Comparison of ENCODE assay signal across 8 cellular contexts in the genomic region with DNA sequence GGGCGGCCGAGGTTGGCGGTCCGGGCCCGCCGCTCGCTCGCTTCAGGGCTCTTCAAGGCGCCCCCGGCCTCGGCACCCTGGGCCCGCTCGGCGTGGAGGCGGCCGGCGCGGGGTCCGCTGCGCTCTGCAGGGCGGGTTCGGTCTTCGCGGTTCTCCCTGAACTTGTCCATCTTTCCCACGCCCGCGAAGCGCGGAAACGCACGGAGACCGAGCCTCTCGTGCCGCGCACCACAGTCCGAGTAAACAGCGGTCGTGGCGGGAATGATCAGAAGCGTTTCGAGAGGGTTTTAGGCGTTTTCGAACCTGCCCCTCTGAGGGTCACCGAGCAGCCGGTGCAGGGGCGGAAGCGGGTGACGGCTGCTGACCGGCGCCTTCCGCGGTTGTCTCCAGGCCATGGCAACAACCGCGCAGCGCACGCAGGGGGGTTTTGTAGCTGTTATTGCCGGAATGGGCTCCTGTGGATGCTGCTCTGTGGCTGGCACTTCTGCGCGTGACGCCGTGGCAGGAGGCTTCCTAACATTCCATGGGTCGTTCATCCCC. TPM values are rescaled to one million over a fixed set of nuclear protein-coding genes. Genes with fewer than 3 reads are reported as not detected.
DNase-seq lines count a peak whose midpoint lies in the region; ATAC-seq and TF ChIP-seq lines count a peak whose summit lies in the region.

No MANE protein-coding gene starts in this region.

- in situ Hi-C loops in Caki2 (cut with HindIII; ENCODE audit: low pct_unique_long_range_greater_than_20kb, low sequenced_read_pairs): no loop called here

- WGBS in mesendoderm (ENCODE audit: extremely low coverage, insufficient coverage, low lambda C conversion rate): no CpG with 5 or more reads among the region's 62 CpGs

- no peak overlapping the region for H2AK5ac ChIP-seq in mesendoderm (ENCODE audit: low read length)

- H3K4me2 ChIP-seq in mesendoderm (ENCODE audit: low read length): peak overlapping the region; percentile 91

- H3K4ac ChIP-seq in mesendoderm (ENCODE audit: low read depth, low read length): no peak overlapping the region

- no peak overlapping the region for H2BK120ac ChIP-seq in mesendoderm (ENCODE audit: low read depth, low read length)

- no peak for TF ChIP-seq CTCF in dorsolateral prefrontal cortex (IDR thresholded peaks at IDR 0.05 in 54 of 56, conservative IDR thresholded peaks at IDR 0.05 in 2 of 56; ENCODE audit: low read depth in 1 of 56, partially characterized antibody in 56 of 56)
- no peak for TF ChIP-seq CTCF in vagina (IDR thresholded peaks at IDR 0.05)

- peaks cover 3% of the 10 kb centered on the region for H3K79me1 ChIP-seq in mesendoderm (ENCODE audit: low read length)

- no peak overlapping the region for H2BK5ac ChIP-seq in mesendoderm (ENCODE audit: low read length)

- peak; percentile 7 for ATAC-seq in GM21619 (IDR thresholded peaks at IDR 0.05; ENCODE audit: unreplicated experiment)
- no peak for ATAC-seq in GM19328 (IDR thresholded peaks at IDR 0.05; ENCODE audit: unreplicated experiment)

- peak; percentile 28 for DNase-seq in Caki2 (ENCODE audit: low read depth)
- DNase-seq in RPMI8226: peak; percentile 42
- no peak for DNase-seq in dorsolateral prefrontal cortex
- peak; percentile 26 for DNase-seq in mesendoderm
- peak in 1 of 2 donors; percentile 87 for DNase-seq in vagina (ENCODE audit: extremely low spot score in 2 of 2)
- no peak for DNase-seq in activated CD8-positive, alpha-beta memory T cell treated with anti-CD3 and anti-CD28 coated beads, Interleukin-2, amount 50 U/mL, for 4 hours

- no peak overlapping the region for H3K23ac ChIP-seq in mesendoderm (ENCODE audit: low read length)

- H3K9me3 ChIP-seq in vagina: no peaks in the 10 kb centered on the region

- no peak overlapping the region for H4K5ac ChIP-seq in mesendoderm (ENCODE audit: low read length)

- H3K9ac ChIP-seq in mesendoderm (ENCODE audit: low read length): peak overlapping the region; percentile 82

- H3K27me3 ChIP-seq in dorsolateral prefrontal cortex (no peaks in the 10 kb centered on the region), mesendoderm (ENCODE audit: insufficient read depth, low read length, poor library complexity) (no peaks in the 10 kb centered on the region), vagina (no peaks in the 10 kb centered on the region)

- H3K56ac ChIP-seq in mesendoderm (ENCODE audit: low read length): peak overlapping the region; percentile 81

- no peak overlapping the region for H3K18ac ChIP-seq in mesendoderm (ENCODE audit: low read length)

- H4K8ac ChIP-seq in mesendoderm (ENCODE audit: low read depth, low read length): no peak overlapping the region

- no peak for TF ChIP-seq POLR2A in vagina (IDR thresholded peaks at IDR 0.05)

- intact Hi-C loops in dorsolateral prefrontal cortex (cut with DNase I): loop anchor here (2.0 to 10.0 kb wide), 3 partner anchors 33 to 66 kb away; no protein-coding TSS in a partner anchor
- intact Hi-C loops in vagina (cut with DNase I): loop anchor here (5.0 kb wide), 1 partner anchor 38 kb away; no protein-coding TSS in a partner anchor

- H3K4me1 ChIP-seq in mesendoderm (ENCODE audit: control insufficient read depth, low read depth, low read length) (no peaks in the 10 kb centered on the region), vagina (peaks cover 19% of the 10 kb centered on the region)

- H3K79me2 ChIP-seq in mesendoderm (ENCODE audit: control insufficient read depth, insufficient read depth, low read length): no peaks in the 10 kb centered on the region

- H2BK15ac ChIP-seq in mesendoderm (replicated peaks; ENCODE audit: low read depth): no peak overlapping the region

- H3K27ac ChIP-seq in dorsolateral prefrontal cortex (peak overlapping the region in 57 of 59 donors; percentile 38 to 100 (median 100)), mesendoderm (ENCODE audit: low read depth, low read length) (peak overlapping the region; percentile 64), vagina (peak overlapping the region; percentile 100)

- H3K36me3 ChIP-seq in mesendoderm (ENCODE audit: control insufficient read depth, insufficient read depth, low read length) (no peaks in the 10 kb centered on the region), vagina (peaks cover 0 to 13% of the 10 kb centered on the region in 2 donors)

- H3K4me3 ChIP-seq in dorsolateral prefrontal cortex (peak overlapping the region; percentile 67 to 100 (median 93)), mesendoderm (ENCODE audit: low read length) (peak overlapping the region; percentile 80), vagina (peak overlapping the region; percentile 56 to 94)

RNA-seq across cellular contexts. Expression of gene NARF, which starts 0.4 kb away (rescaled TPM):
- 24.7 and 24.9 TPM in 2 replicates for total RNA-seq in Caki2 (2014; rRNA removed; shearing (Covaris generic); ENCODE audit: low replicate concordance)
- total RNA-seq in dorsolateral prefrontal cortex: 100 to 1,000 TPM in 13 of 120 experiments, 10 to 100 TPM in 107; 56.4 to 136 (median 81.0) TPM
- polyA plus RNA-seq in mesendoderm (2013, experiment 1 of 2): 62.8 TPM
- polyA plus RNA-seq in mesendoderm (2013, experiment 2 of 2): 63.4 TPM
- total RNA-seq in vagina: 62.6 TPM

RNA-seq across cellular contexts. Expression of gene CYBC1, which starts 8.4 kb away (rescaled TPM):
- 107 and 131 TPM in 2 replicates for total RNA-seq in Caki2 (2014; rRNA removed; shearing (Covaris generic); ENCODE audit: low replicate concordance)
- total RNA-seq in dorsolateral prefrontal cortex (100 to 1,000 TPM in 8 of 120 experiments, 10 to 100 TPM in 112; 40.3 to 149 (median 70.2) TPM), vagina (51.6 TPM)
- 24.9 TPM for polyA plus RNA-seq in mesendoderm (2013, experiment 1 of 2)
- polyA plus RNA-seq in mesendoderm (2013, experiment 2 of 2): 27.0 TPM

RNA-seq across cellular contexts. Expression of gene OGFOD3, which starts 40.6 kb away (rescaled TPM):
- total RNA-seq in Caki2 (2014; rRNA removed; shearing (Covaris generic); ENCODE audit: low replicate concordance): 35.9 and 68.3 TPM in 2 replicates
- total RNA-seq in dorsolateral prefrontal cortex (10 to 100 TPM; 20.4 to 48.6 (median 30.7) TPM), vagina (25.5 TPM)
- 11.8 TPM for polyA plus RNA-seq in mesendoderm (2013, experiment 1 of 2)
- polyA plus RNA-seq in mesendoderm (2013, experiment 2 of 2): 11.8 TPM

RNA-seq across cellular contexts. Expression of gene HEXD, which starts 40.8 kb away (rescaled TPM):
- 11.6 and 22.3 TPM in 2 replicates for total RNA-seq in Caki2 (2014; rRNA removed; shearing (Covaris generic); ENCODE audit: low replicate concordance)
- 10 to 100 TPM; 15.3 to 59.1 (median 29.4) TPM for total RNA-seq in dorsolateral prefrontal cortex
- polyA plus RNA-seq in mesendoderm (2013, experiment 1 of 2): 7.0 TPM
- polyA plus RNA-seq in mesendoderm (2013, experiment 2 of 2): 6.5 TPM
- 90.4 TPM for total RNA-seq in vagina

Comparison
In these comparisons a context has a peak if more than half of its experiments do, and no peak if none do; other contexts are left out.
1. DNase-seq: peak in Caki2 (single experiment), RPMI8226 (single experiment) and mesendoderm (single experiment); none in dorsolateral prefrontal cortex (0 of 10) and activated CD8-positive, alpha-beta memory T cell treated with anti-CD3 and anti-CD28 coated beads, Interleukin-2, amount 50 U/mL, for 4 hours (single experiment).
2. Peak in every context shown above with its lines, with median percentiles within 50 percentile points of each other: H3K27ac ChIP-seq and H3K4me3 ChIP-seq.